In genomic region chr9:7003876-7004275, GRCh38 we compare ENCODE assay signal across 22 cellular contexts.
A peak's percentile ranks its signal among the peaks of the same experiment; 100 is the strongest.
DNase-seq lines count a peak whose midpoint lies in the region; TF ChIP-seq lines count a peak whose summit lies in the region.
"Had no signal": no experiment of that assay in that cellular context is flagged by ENCODE, and none has a peak within 500 bp of the region (broad histone marks: within the 10 kb centered on the region; RNA-seq: fewer than 3 reads in every experiment).

No MANE protein-coding gene starts in this region.

- no peaks in the 10 kb centered on the region for H3K9me2 ChIP-seq in Karpas-422 (replicated peaks; ENCODE audit: insufficient read depth, low read length)

- H3K27me3 ChIP-seq in Karpas-422 (ENCODE audit: low read length) (no peaks in the 10 kb centered on the region), trophoblast cell (ENCODE audit: insufficient read depth, low read length) (no peaks in the 10 kb centered on the region), transverse colon (no peaks in the 10 kb centered on the region)
- H3K27me3 ChIP-seq: BE2C had no signal

- H3K36me3 ChIP-seq in Karpas-422 (ENCODE audit: insufficient read depth, low read length) (peaks cover 12% of the 10 kb centered on the region), trophoblast cell (ENCODE audit: control insufficient read depth in 1 of 2, insufficient read depth in 2 of 2, low read length in 2 of 2) (peaks cover 2% of the 10 kb centered on the region in 2 experiments), transverse colon (peaks cover 0 to 11% (median 5%) of the 10 kb centered on the region in 4 donors)

- WGBS in trophoblast cell (ENCODE audit: extremely low coverage, insufficient coverage, insufficient read length) = no CpG with 5 or more reads among the region's 3 CpGs
- 92 to 94% methylated on average over 3 of the region's 3 CpGs for WGBS in transverse colon (ENCODE audit: low coverage in 1 of 2), 2 donors

- no peaks in the 10 kb centered on the region for H4K20me1 ChIP-seq in Karpas-422 (ENCODE audit: insufficient read depth, low read depth, low read length)
- H4K20me1 ChIP-seq: BLaER1 had no signal

- TF ChIP-seq POLR2A in transverse colon (IDR thresholded peaks at IDR 0.05) = no peak

- in situ Hi-C loops in G401 (cut with HindIII; ENCODE audit: low sequenced_read_pairs) (no loop called here), transverse colon (cut with MboI; ENCODE audit: low pct_ligation_motif_present in 1 of 4, low pct_unique_long_range_greater_than_20kb in 1 of 4, low sequenced_read_pairs in 3 of 4) (no loop called here)

- H3K79me1 ChIP-seq in trophoblast cell (ENCODE audit: low read length) = no peaks in the 10 kb centered on the region

- intact Hi-C loops in transverse colon (cut with DNase I; ENCODE audit: low total_unique reads) = no loop called here

- H3K23ac ChIP-seq in trophoblast cell (ENCODE audit: low read length) = no peak overlapping the region

- H3K14ac ChIP-seq in trophoblast cell (ENCODE audit: low read length) = no peak overlapping the region

- H4K91ac ChIP-seq in trophoblast cell (ENCODE audit: low read depth, low read length) = no peak overlapping the region

- H3K9ac ChIP-seq in Karpas-422 (ENCODE audit: low read length) (no peak overlapping the region), trophoblast cell (ENCODE audit: low read length) (peak overlapping the region; percentile 34)
- H3K9ac ChIP-seq: BLaER1 had no signal

- no peak overlapping the region for H3K4me3 ChIP-seq in Karpas-422 (ENCODE audit: low read length)
- no peak overlapping the region for H3K4me3 ChIP-seq in trophoblast cell (ENCODE audit: low read depth, low read length)
- no peak overlapping the region for H3K4me3 ChIP-seq in transverse colon
- H3K4me3 ChIP-seq: BLaER1 had no signal

- H3K9me3 ChIP-seq in Karpas-422 (ENCODE audit: low read length) (peaks cover 7% of the 10 kb centered on the region; the same call in 1 of the 2 replicates), trophoblast cell (ENCODE audit: insufficient read depth, low read depth, low read length) (peaks cover 4% of the 10 kb centered on the region), transverse colon (no peaks in the 10 kb centered on the region)
- H3K9me3 ChIP-seq: BE2C had no signal

- no peak overlapping the region for H2BK12ac ChIP-seq in trophoblast cell (ENCODE audit: low read length)

- no peak overlapping the region for H3K4me2 ChIP-seq in Karpas-422 (ENCODE audit: low read depth, low read length, poor library complexity, severe bottlenecking)
- no peak overlapping the region for H3K4me2 ChIP-seq in trophoblast cell (ENCODE audit: low read length)
- H3K4me2 ChIP-seq: BLaER1 had no signal

- H2BK5ac ChIP-seq in trophoblast cell (ENCODE audit: low read depth, low read length, poor library complexity) = no peak overlapping the region

- DNase-seq in G401 (ENCODE audit: low spot score) = peak; percentile 68
- DNase-seq in Karpas-422 = peak; percentile 39
- peak; percentile 17 for DNase-seq in cerebellum (ENCODE audit: low spot score)
- no peak for DNase-seq in trophoblast cell
- no peak for DNase-seq in dedifferentiated amniotic fluid mesenchymal stem cell (ENCODE audit: extremely low spot score)
- no peak for DNase-seq in NOMO-1 treated with dmso at 0.1 percent for 144 hours (lab: John Stamatoyannopoulos, UW; ENCODE audit: unreplicated experiment)
- DNase-seq in transverse colon = no peak
- DNase-seq: 8988T; ACHN; BE2C; CD4-positive, alpha-beta memory T cell; CD4-positive, CD25-positive, alpha-beta regulatory T cell; CD8-positive, alpha-beta memory T cell; COR-L47; DMS 273 treated with DMSO at 0.1 percent for 48 hours; DMS153; DMS53; DMS79; DND-41; EL; GF-D8 had no signal

- H2BK120ac ChIP-seq in trophoblast cell (ENCODE audit: insufficient read depth, low read length, poor library complexity) = no peak overlapping the region

- H4K12ac ChIP-seq in trophoblast cell (ENCODE audit: low read depth, low read length) = no peak overlapping the region

- no peak for TF ChIP-seq EP300 in transverse colon (IDR thresholded peaks at IDR 0.05; ENCODE audit: low read depth)

- peaks cover 5% of the 10 kb centered on the region for H3K4me1 ChIP-seq in Karpas-422 (ENCODE audit: low read length)
- H3K4me1 ChIP-seq in trophoblast cell (ENCODE audit: control insufficient read depth in 1 of 2, insufficient read depth in 2 of 2, low read length in 2 of 2) = no peaks in the 10 kb centered on the region
- H3K4me1 ChIP-seq in transverse colon = no peaks in the 10 kb centered on the region
- H3K4me1 ChIP-seq: BE2C, BLaER1 had no signal

- no peak overlapping the region for H3K18ac ChIP-seq in trophoblast cell (ENCODE audit: low read length)

- no peak overlapping the region for H2AFZ ChIP-seq in Karpas-422 (ENCODE audit: low read length)
- no peak overlapping the region for H2AFZ ChIP-seq in trophoblast cell (ENCODE audit: insufficient read depth, low read length, poor library complexity)

- H4K8ac ChIP-seq in trophoblast cell (ENCODE audit: low read depth, low read length) = no peak overlapping the region

- H3K4ac ChIP-seq in trophoblast cell (ENCODE audit: low read depth, low read length) = no peak overlapping the region

- H2AK5ac ChIP-seq in trophoblast cell (ENCODE audit: low read length) = no peak overlapping the region

- H3K27ac ChIP-seq in Karpas-422 (ENCODE audit: low read length) (no peak overlapping the region), trophoblast cell (ENCODE audit: low read depth, low read length) (no peak overlapping the region), transverse colon (no peak overlapping the region)
- H3K27ac ChIP-seq: BLaER1 had no signal

- H3K79me2 ChIP-seq in Karpas-422 (ENCODE audit: low read length) = no peaks in the 10 kb centered on the region
- no peaks in the 10 kb centered on the region for H3K79me2 ChIP-seq in trophoblast cell (ENCODE audit: control insufficient read depth, insufficient read depth, low read length, poor library complexity)

- TF ChIP-seq CTCF in transverse colon (IDR thresholded peaks at IDR 0.05) = no peak

Comparison
In these comparisons a context has a peak if more than half of its experiments do, and no peak if none do; other contexts are left out.
1. DNase-seq: peak in G401 (single experiment), Karpas-422 (single experiment) and cerebellum (single experiment); none in trophoblast cell (0 of 2), dedifferentiated amniotic fluid mesenchymal stem cell (single experiment), NOMO-1 treated with dmso at 0.1 percent for 144 hours (single experiment) and transverse colon (single experiment).